In the genomic region with DNA sequence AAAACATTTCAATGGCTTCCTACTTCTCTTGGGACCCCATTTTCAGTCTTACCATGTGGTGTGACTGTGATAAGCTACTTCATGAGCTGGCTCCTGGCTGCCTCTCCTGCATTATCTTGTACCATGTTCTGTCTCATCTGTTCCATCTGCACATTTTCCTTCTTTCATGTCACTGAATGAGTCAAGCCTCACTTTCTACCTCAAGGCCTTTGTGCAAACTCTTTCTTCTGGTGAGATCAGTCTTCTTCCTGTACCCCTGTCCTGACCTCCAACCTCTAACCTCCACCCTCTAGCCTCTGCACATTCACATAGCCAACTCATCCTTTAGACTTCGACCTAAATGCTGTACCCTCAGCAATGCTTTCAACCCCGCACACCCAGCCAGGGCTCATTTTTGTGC, we compare ENCODE assay signal across 30 cellular contexts. TPM values are rescaled to one million over a fixed set of nuclear protein-coding genes. Genes with fewer than 3 reads are reported as not detected.
"Had no signal": no experiment of that assay in that cellular context is flagged by ENCODE, and none has a peak within 500 bp of the region (broad histone marks: within the 10 kb centered on the region; RNA-seq: fewer than 3 reads in every experiment).

No MANE protein-coding gene starts in this region.

- H3K9me3 ChIP-seq: gastroesophageal sphincter, pancreas, prostate gland, sigmoid colon, suprapubic skin, tibial artery, upper lobe of right lung had no signal

- H3K36me3 Mint-ChIP-seq: immature natural killer cell; mesothelial cell of epicardium; naive thymus-derived CD8-positive, alpha-beta T cell; stimulated activated effector memory CD8-positive, alpha-beta T cell treated with anti-CD3 and anti-CD28 coated beads, Interleukin-12 subunit alpha, Interleukin-12 subunit beta, amount 100 ng/mL, for 72 hours had no signal

- DNase-seq: activated CD8-positive, alpha-beta memory T cell treated with anti-CD3 and anti-CD28 coated beads for 24 hours; activated gamma-delta T cell treated with Interleukin-2 at 50 U/mL for 16 hours; amygdala; caudate nucleus; cortex of kidney; effector memory CD8-positive, alpha-beta T cell; hippocampal formation; immature natural killer cell; kidney; left colon; naive thymus-derived CD8-positive, alpha-beta T cell; nucleus accumbens; pancreas; sigmoid colon; small intestine; stimulated activated CD4-positive, alpha-beta T cell treated with anti-CD3 and anti-CD28 coated beads, Interleukin-4, amount 100 ng/mL, for 24 hours; T1000; tibial artery; upper lobe of right lung; WERI-Rb-1 had no signal

- H3K4me1 Mint-ChIP-seq: immature natural killer cell; mesothelial cell of epicardium; naive thymus-derived CD8-positive, alpha-beta T cell; stimulated activated effector memory CD8-positive, alpha-beta T cell treated with anti-CD3 and anti-CD28 coated beads, Interleukin-12 subunit alpha, Interleukin-12 subunit beta, amount 100 ng/mL, for 72 hours had no signal

- H3K4me1 ChIP-seq: gastroesophageal sphincter, pancreas, prostate gland, sigmoid colon, suprapubic skin, tibial artery, upper lobe of right lung had no signal

- H3K27me3 ChIP-seq: pancreas, sigmoid colon, suprapubic skin, tibial artery, upper lobe of right lung had no signal

- H3K4me3 ChIP-seq: gastroesophageal sphincter, pancreas, prostate gland, sigmoid colon, SK-N-MC, suprapubic skin, tibial artery, upper lobe of right lung had no signal

- H3K36me3 ChIP-seq: gastroesophageal sphincter, pancreas, prostate gland, sigmoid colon, suprapubic skin, tibial artery, upper lobe of right lung, WERI-Rb-1 had no signal

- H3K27ac ChIP-seq: gastroesophageal sphincter, pancreas, prostate gland, sigmoid colon, SK-N-MC, suprapubic skin, tibial artery, upper lobe of right lung, WERI-Rb-1 had no signal

- H3K4me3 Mint-ChIP-seq: effector memory CD8-positive, alpha-beta T cell; immature natural killer cell; mesothelial cell of epicardium; naive thymus-derived CD8-positive, alpha-beta T cell; neural crest cell; stimulated activated effector memory CD8-positive, alpha-beta T cell treated with anti-CD3 and anti-CD28 coated beads, Interleukin-12 subunit alpha, Interleukin-12 subunit beta, amount 100 ng/mL, for 72 hours had no signal

- H3K27ac Mint-ChIP-seq: effector memory CD8-positive, alpha-beta T cell; immature natural killer cell; mesothelial cell of epicardium; naive thymus-derived CD8-positive, alpha-beta T cell; stimulated activated effector memory CD8-positive, alpha-beta T cell treated with anti-CD3 and anti-CD28 coated beads, Interleukin-12 subunit alpha, Interleukin-12 subunit beta, amount 100 ng/mL, for 72 hours had no signal

- H3K9me3 Mint-ChIP-seq: effector memory CD8-positive, alpha-beta T cell; mesothelial cell of epicardium; naive thymus-derived CD8-positive, alpha-beta T cell; stimulated activated effector memory CD8-positive, alpha-beta T cell treated with anti-CD3 and anti-CD28 coated beads, Interleukin-12 subunit alpha, Interleukin-12 subunit beta, amount 100 ng/mL, for 72 hours had no signal

- ATAC-seq: activated CD4-positive, CD25-positive, alpha-beta regulatory T cell treated with anti-CD3 and anti-CD28 coated beads, Interleukin-2, amount 50 U/mL, for 24 hours; effector memory CD8-positive, alpha-beta T cell; gastroesophageal sphincter; left colon; naive thymus-derived CD8-positive, alpha-beta T cell; pancreas; stimulated activated effector memory CD8-positive, alpha-beta T cell treated with anti-CD3 and anti-CD28 coated beads, Interleukin-12 subunit alpha, Interleukin-12 subunit beta, amount 100 ng/mL, for 72 hours; upper lobe of right lung had no signal

RNA-seq across cellular contexts. Expression of a gene that starts 9.6 kb away (rescaled TPM):
- total RNA-seq: endothelial cell of umbilical vein, fibroblast of villous mesenchyme had no signal
- polyA plus RNA-seq: immature natural killer cell had no signal
